Comparison of ENCODE assay signal across 1 cellular context in genomic region chr1:222090103-222090502, GRCh38.
TF ChIP-seq lines count a peak whose summit lies in the region.

No MANE protein-coding gene starts in this region.

TF ChIP-seq in SK-N-SH treated with all-trans-retinoic acid at 6 μM for 48 hours, 23 proteins besides CTCF, POLR2A, EP300 and RAD21 (continued from another document):
- TF ChIP-seq PATZ1 (CRISPR knock-in tag; IDR thresholded peaks at IDR 0.05; ENCODE audit: borderline replicate concordance) (no peak), ISL1 (CRISPR knock-in tag; IDR thresholded peaks at IDR 0.05) (no peak), BACH2 (CRISPR knock-in tag; IDR thresholded peaks at IDR 0.05; ENCODE audit: borderline replicate concordance) (no peak), TSHZ2 (CRISPR knock-in tag; IDR thresholded peaks at IDR 0.05) (no peak), ZNF70 (CRISPR knock-in tag; IDR thresholded peaks at IDR 0.05) (no peak), TOX (CRISPR knock-in tag; IDR thresholded peaks at IDR 0.05; ENCODE audit: borderline replicate concordance) (no peak), ZNF8 (CRISPR knock-in tag; IDR thresholded peaks at IDR 0.05) (no peak)
